8 cellular contexts compared by ENCODE assay signal in genomic region chr15:75532413-75533250, GRCh38. TPM values are rescaled to one million over a fixed set of nuclear protein-coding genes. Genes with fewer than 3 reads are reported as not detected.
DNase-seq lines count a peak whose midpoint lies in the region; ATAC-seq and TF ChIP-seq lines count a peak whose summit lies in the region.

No MANE protein-coding gene starts in this region.

- H3K9me3 ChIP-seq in endodermal cell (ENCODE audit: control insufficient read depth, low read length) (no peaks in the 10 kb centered on the region), mesodermal cell (ENCODE audit: control insufficient read depth, low read length) (no peaks in the 10 kb centered on the region)

- no peaks in the 10 kb centered on the region for H3K27me3 ChIP-seq in endodermal cell (ENCODE audit: control insufficient read depth, insufficient read depth, low read length, poor library complexity, severe bottlenecking)

- H3K36me3 ChIP-seq in endodermal cell (ENCODE audit: control insufficient read depth, insufficient read depth, low read length), result peaks cover 18% of the 10 kb centered on the region
- H3K36me3 ChIP-seq in mesodermal cell (ENCODE audit: control insufficient read depth, insufficient read depth, low read length), result peaks cover 17% of the 10 kb centered on the region

- H3K4me3 Mint-ChIP-seq in endodermal cell, result no peak overlapping the region

- peak; percentile 32 for DNase-seq in GM12865 (ENCODE audit: low read depth)
- DNase-seq in OCI-M1 (lab: John Stamatoyannopoulos, UW), result peak; percentile 66
- DNase-seq in endodermal cell, result peak; percentile 80
- no peak for DNase-seq in T-helper 9 cell
- no peak for DNase-seq in NCI-H2029 treated with DMSO at 0.1 percent for 48 hours (lab: John Stamatoyannopoulos, UW)

- ATAC-seq in HG02763 (IDR thresholded peaks at IDR 0.05; ENCODE audit: unreplicated experiment) (no peak), HG03354 (IDR thresholded peaks at IDR 0.05; ENCODE audit: poor library complexity, severe bottlenecking, unreplicated experiment) (no peak)

- no peak overlapping the region for H3K27ac ChIP-seq in endodermal cell (ENCODE audit: low read depth, low read length)
- peak overlapping the region; percentile 12 for H3K27ac ChIP-seq in mesodermal cell (ENCODE audit: low read depth, low read length, severe bottlenecking)

- H3K27ac Mint-ChIP-seq in endodermal cell, result peak overlapping the region; percentile 77

- peaks cover 16% of the 10 kb centered on the region for H3K36me3 Mint-ChIP-seq in endodermal cell (ENCODE audit: low read depth)

- TF ChIP-seq CTCF in GM12865 (IDR thresholded peaks at IDR 0.05; ENCODE audit: insufficient read depth, low read depth, low read length, missing control alignments) (peak; percentile 21), endodermal cell (conservative IDR thresholded peaks at IDR 0.05) (peak; percentile 85)

- H3K4me1 ChIP-seq in endodermal cell (ENCODE audit: control insufficient read depth, insufficient read depth, low read length) (no peaks in the 10 kb centered on the region), mesodermal cell (ENCODE audit: control insufficient read depth, insufficient read depth, low read length, poor library complexity, severe bottlenecking) (peaks cover 9% of the 10 kb centered on the region)

- H3K9me3 Mint-ChIP-seq in endodermal cell, result no peaks in the 10 kb centered on the region

- peak overlapping the region; percentile 2 for H3K9ac ChIP-seq in endodermal cell (ENCODE audit: extremely low read depth, low read length, poor library complexity, severe bottlenecking)

- H3K27me3 Mint-ChIP-seq in endodermal cell (ENCODE audit: insufficient read depth), result no peaks in the 10 kb centered on the region

- 86% methylated on average over 1 of the region's 1 CpG; no CpG with 5 or more reads in 1 of the 2 experiments for WGBS in endodermal cell (ENCODE audit: insufficient coverage in 1 of 2, insufficient read length in 1 of 2), 2 experiments
- 100% methylated on average over 1 of the region's 1 CpG; no CpG with 5 or more reads in 1 of the 2 experiments for WGBS in mesodermal cell (ENCODE audit: insufficient coverage in 2 of 2), 2 experiments

- H3K4me3 ChIP-seq in GM12865 (ENCODE audit: low read depth, low read length) (no peak overlapping the region), endodermal cell (ENCODE audit: low read length) (no peak overlapping the region), mesodermal cell (ENCODE audit: extremely low read depth, insufficient read depth, low read length, poor library complexity, severe bottlenecking) (no peak overlapping the region)

- H3K4me1 Mint-ChIP-seq in endodermal cell, result peaks cover 31% of the 10 kb centered on the region

RNA-seq across cellular contexts. Expression of gene PTPN9, which starts 46.5 kb away (rescaled TPM):
- 10 to 100 TPM; 49.1 to 53.5 TPM for total RNA-seq in endodermal cell
- polyA plus RNA-seq in endodermal cell (2013, experiment 1 of 2), result 30.5 TPM
- polyA plus RNA-seq in endodermal cell (2013, experiment 2 of 2), result 29.3 TPM
- 33.5 TPM for polyA plus RNA-seq in mesodermal cell (2013, experiment 1 of 2)
- polyA plus RNA-seq in mesodermal cell (2013, experiment 2 of 2), result 30.8 TPM

Comparison
In these comparisons a context has a peak if more than half of its experiments do, and no peak if none do; other contexts are left out.
1. DNase-seq: peak in GM12865 (single experiment), OCI-M1 (single experiment) and endodermal cell (single experiment); none in T-helper 9 cell (single experiment) and NCI-H2029 treated with DMSO at 0.1 percent for 48 hours (single experiment).